8 cellular contexts compared by ENCODE assay signal in genomic region chr21:32520885-32521735, GRCh38.
DNase-seq lines count a peak whose midpoint lies in the region; ATAC-seq and TF ChIP-seq lines count a peak whose summit lies in the region.

No MANE protein-coding gene starts in this region.

- no peaks in the 10 kb centered on the region; the same call in none of the 2 replicates for H3K4me1 ChIP-seq in BE2C
- peaks cover 0 to 15% of the 10 kb centered on the region in 2 donors for H3K4me1 ChIP-seq in lung (ENCODE audit: control insufficient read depth in 2 of 2, insufficient read depth in 2 of 2, low read length in 2 of 2)

- WGBS in lung, 2 donors, result 41 to 46% methylated on average over 14 of the region's 14 CpGs

- DNase-seq in BE2C (peak; percentile 69), NCI-H460 (ENCODE audit: extremely low read depth, low read depth) (peak; percentile 83), choroid plexus epithelial cell (ENCODE audit: low read depth) (peak; percentile 98), lung (ENCODE audit: low spot score) (peak; percentile 68), NCI-H2196 (lab: John Stamatoyannopoulos, UW; ENCODE audit: unreplicated experiment) (no peak)
- DNase-seq in activated T-cell treated with anti-CD3 and anti-CD28 coated beads, Interleukin-2, amount 50 U/mL, for 1 hour, result no peak

- H3K9me3 ChIP-seq in BE2C (0 out of 2 replicates have a peak, but pooled peaks cover 2% of the 10 kb centered on the region), lung (ENCODE audit: control insufficient read depth in 2 of 2, insufficient read depth in 1 of 2, low read length in 1 of 2) (no peaks in the 10 kb centered on the region)

- ATAC-seq in lung (ENCODE audit: insufficient read depth, low FRiP score) (peak; percentile 58), GM21390 (IDR thresholded peaks at IDR 0.05; ENCODE audit: unreplicated experiment) (no peak), HG03354 (IDR thresholded peaks at IDR 0.05; ENCODE audit: poor library complexity, severe bottlenecking, unreplicated experiment) (no peak)

- H3K4me3 ChIP-seq in BE2C (ENCODE audit: low read depth, low read length) (peak overlapping the region; percentile 16; the same call in 1 of the 2 replicates), choroid plexus epithelial cell (ENCODE audit: low read depth, low read length) (no peak overlapping the region), lung (no peak overlapping the region)

- H3K27ac ChIP-seq in lung (ENCODE audit: low read depth in 1 of 2, low read length in 1 of 2), result peak overlapping the region; percentile 74 to 78

- TF ChIP-seq CTCF in BE2C (IDR thresholded peaks at IDR 0.05; ENCODE audit: low read depth, low read length) (no peak), choroid plexus epithelial cell (conservative IDR thresholded peaks at IDR 0.05; ENCODE audit: low read depth, low read length) (no peak), lung (IDR thresholded peaks at IDR 0.05; ENCODE audit: control extremely low read depth, extremely low read depth) (no peak)

- H3K36me3 ChIP-seq in BE2C, result no peaks in the 10 kb centered on the region
- H3K36me3 ChIP-seq in lung (ENCODE audit: control insufficient read depth in 2 of 2, insufficient read depth in 2 of 2, low read length in 2 of 2), result no peaks in the 10 kb centered on the region

- no peaks in the 10 kb centered on the region for H3K27me3 ChIP-seq in BE2C
- H3K27me3 ChIP-seq in lung (ENCODE audit: control insufficient read depth, insufficient read depth), result no peaks in the 10 kb centered on the region

Comparison
In these comparisons a context has a peak if more than half of its experiments do, and no peak if none do; other contexts are left out.
1. DNase-seq: peak in BE2C (single experiment), NCI-H460 (single experiment), choroid plexus epithelial cell (single experiment) and lung (single experiment); none in NCI-H2196 (single experiment) and activated T-cell treated with anti-CD3 and anti-CD28 coated beads, Interleukin-2, amount 50 U/mL, for 1 hour (single experiment).